1 cellular context compared by ENCODE assay signal in the genomic region with DNA sequence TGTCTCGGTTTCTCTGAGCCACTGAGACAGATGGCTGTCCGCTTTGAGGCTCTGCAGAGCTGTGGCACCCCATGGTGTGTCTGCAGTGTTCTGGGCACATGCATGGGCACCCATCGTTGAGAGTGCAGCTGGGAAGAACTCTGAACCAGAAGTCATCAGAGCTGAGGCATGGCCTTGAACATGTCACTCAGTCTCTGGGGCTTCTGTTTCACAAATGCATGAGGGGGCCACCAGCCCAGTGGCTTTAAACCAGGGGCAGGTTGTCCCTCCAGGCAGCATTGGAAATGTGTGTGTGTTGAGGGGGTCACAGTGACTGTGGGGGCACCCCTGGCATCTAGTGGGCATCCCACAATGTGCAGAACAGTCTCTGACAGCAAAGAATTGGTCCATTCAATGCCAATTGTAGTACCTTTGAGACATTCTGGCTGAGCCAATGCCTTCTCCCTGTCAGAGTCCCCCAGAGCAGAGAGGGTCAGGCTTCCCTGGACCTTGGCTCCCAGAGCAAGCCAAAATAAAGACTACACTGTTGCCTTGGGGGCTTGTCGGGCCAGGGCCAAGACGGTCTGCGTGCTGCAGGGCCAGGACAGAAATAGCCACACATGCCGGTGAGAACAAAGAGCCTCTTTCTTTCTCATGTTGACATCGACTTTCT.
TF ChIP-seq lines count a peak whose summit lies in the region.

No MANE protein-coding gene starts in this region.

TF ChIP-seq in HepG2, 621 proteins besides CTCF, POLR2A, EP300 and RAD21 (continued from another document and continues in another):
- TF ChIP-seq, protein P1, sequence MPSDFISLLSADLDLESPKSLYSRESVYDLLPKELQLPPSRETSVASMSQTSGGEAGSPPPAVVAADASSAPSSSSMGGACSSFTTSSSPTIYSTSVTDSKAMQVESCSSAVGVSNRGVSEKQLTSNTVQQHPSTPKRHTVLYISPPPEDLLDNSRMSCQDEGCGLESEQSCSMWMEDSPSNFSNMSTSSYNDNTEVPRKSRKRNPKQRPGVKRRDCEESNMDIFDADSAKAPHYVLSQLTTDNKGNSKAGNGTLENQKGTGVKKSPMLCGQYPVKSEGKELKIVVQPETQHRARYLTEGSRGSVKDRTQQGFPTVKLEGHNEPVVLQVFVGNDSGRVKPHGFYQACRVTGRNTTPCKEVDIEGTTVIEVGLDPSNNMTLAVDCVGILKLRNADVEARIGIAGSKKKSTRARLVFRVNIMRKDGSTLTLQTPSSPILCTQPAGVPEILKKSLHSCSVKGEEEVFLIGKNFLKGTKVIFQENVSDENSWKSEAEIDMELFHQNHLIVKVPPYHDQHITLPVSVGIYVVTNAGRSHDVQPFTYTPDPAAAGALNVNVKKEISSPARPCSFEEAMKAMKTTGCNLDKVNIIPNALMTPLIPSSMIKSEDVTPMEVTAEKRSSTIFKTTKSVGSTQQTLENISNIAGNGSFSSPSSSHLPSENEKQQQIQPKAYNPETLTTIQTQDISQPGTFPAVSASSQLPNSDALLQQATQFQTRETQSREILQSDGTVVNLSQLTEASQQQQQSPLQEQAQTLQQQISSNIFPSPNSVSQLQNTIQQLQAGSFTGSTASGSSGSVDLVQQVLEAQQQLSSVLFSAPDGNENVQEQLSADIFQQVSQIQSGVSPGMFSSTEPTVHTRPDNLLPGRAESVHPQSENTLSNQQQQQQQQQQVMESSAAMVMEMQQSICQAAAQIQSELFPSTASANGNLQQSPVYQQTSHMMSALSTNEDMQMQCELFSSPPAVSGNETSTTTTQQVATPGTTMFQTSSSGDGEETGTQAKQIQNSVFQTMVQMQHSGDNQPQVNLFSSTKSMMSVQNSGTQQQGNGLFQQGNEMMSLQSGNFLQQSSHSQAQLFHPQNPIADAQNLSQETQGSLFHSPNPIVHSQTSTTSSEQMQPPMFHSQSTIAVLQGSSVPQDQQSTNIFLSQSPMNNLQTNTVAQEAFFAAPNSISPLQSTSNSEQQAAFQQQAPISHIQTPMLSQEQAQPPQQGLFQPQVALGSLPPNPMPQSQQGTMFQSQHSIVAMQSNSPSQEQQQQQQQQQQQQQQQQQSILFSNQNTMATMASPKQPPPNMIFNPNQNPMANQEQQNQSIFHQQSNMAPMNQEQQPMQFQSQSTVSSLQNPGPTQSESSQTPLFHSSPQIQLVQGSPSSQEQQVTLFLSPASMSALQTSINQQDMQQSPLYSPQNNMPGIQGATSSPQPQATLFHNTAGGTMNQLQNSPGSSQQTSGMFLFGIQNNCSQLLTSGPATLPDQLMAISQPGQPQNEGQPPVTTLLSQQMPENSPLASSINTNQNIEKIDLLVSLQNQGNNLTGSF (CRISPR knock-in tag; IDR thresholded peaks at IDR 0.05): no peak
- TF ChIP-seq RNF2 (conservative IDR thresholded peaks at IDR 0.05; ENCODE audit: low read depth) (no peak), ZBTB38 (CRISPR knock-in tag; IDR thresholded peaks at IDR 0.05) (no peak), NFE2L2 (IDR thresholded peaks at IDR 0.05; ENCODE audit: low read length) (no peak), ZNF768 (CRISPR knock-in tag; IDR thresholded peaks at IDR 0.05) (no peak), HDAC2 (CRISPR knock-in tag; IDR thresholded peaks at IDR 0.05) (peak; percentile 51; the same call in 1 of the 2 replicates), HOXA7 (CRISPR knock-in tag; IDR thresholded peaks at IDR 0.05) (no peak), NFYB (CRISPR knock-in tag; IDR thresholded peaks at IDR 0.05) (no peak), PAWR (CRISPR knock-in tag; IDR thresholded peaks at IDR 0.05; ENCODE audit: borderline replicate concordance) (no peak), ATF7 (IDR thresholded peaks at IDR 0.05) (no peak), ATF7 (CRISPR knock-in tag; IDR thresholded peaks at IDR 0.05) (peak; percentile 75), ZFP37 (CRISPR knock-in tag; IDR thresholded peaks at IDR 0.05; ENCODE audit: borderline replicate concordance) (no peak), TCF7L2 (IDR thresholded peaks at IDR 0.05; ENCODE audit: low read depth, low read length) (no peak), ZNF780A (CRISPR knock-in tag; IDR thresholded peaks at IDR 0.05) (no peak), CREM (IDR thresholded peaks at IDR 0.05) (peak; percentile 43; the same call in 1 of the 2 replicates), CREM (CRISPR knock-in tag; IDR thresholded peaks at IDR 0.05) (no peak), POLR2AphosphoS2 (IDR thresholded peaks at IDR 0.05; ENCODE audit: low read depth, low read length) (no peak), ZNF83 (CRISPR knock-in tag; IDR thresholded peaks at IDR 0.05; ENCODE audit: borderline replicate concordance) (no peak), ZSCAN20 (CRISPR knock-in tag; IDR thresholded peaks at IDR 0.05; ENCODE audit: borderline replicate concordance) (no peak), SP5 (CRISPR knock-in tag; IDR thresholded peaks at IDR 0.05; ENCODE audit: borderline replicate concordance, low read depth) (no peak), JUN (CRISPR knock-in tag; IDR thresholded peaks at IDR 0.05) (no peak), ZBTB20 (CRISPR knock-in tag; IDR thresholded peaks at IDR 0.05; ENCODE audit: borderline replicate concordance, low read depth) (no peak), SOX13 (IDR thresholded peaks at IDR 0.05) (no peak), SOX13 (CRISPR knock-in tag; conservative IDR thresholded peaks at IDR 0.05 in 1 of 2, IDR thresholded peaks at IDR 0.05 in 1 of 2) (peak in 1 of 2 experiments; percentile 59; a peak in 2 of 4 replicates), FIP1L1 (IDR thresholded peaks at IDR 0.05; ENCODE audit: borderline replicate concordance, insufficient read depth, low read depth, low read length) (no peak), ZNF253 (CRISPR knock-in tag; IDR thresholded peaks at IDR 0.05; ENCODE audit: borderline replicate concordance) (0 out of 2 replicates have a peak, but pooled peaks have one; percentile 26), SNAI1 (CRISPR knock-in tag; IDR thresholded peaks at IDR 0.05; ENCODE audit: borderline replicate concordance) (no peak), ZNF629 (CRISPR knock-in tag; conservative IDR thresholded peaks at IDR 0.05) (peak; percentile 12; the same call in 1 of the 2 replicates), RFXAP (CRISPR knock-in tag; IDR thresholded peaks at IDR 0.05; ENCODE audit: borderline replicate concordance) (peak; percentile 64; the same call in 1 of the 2 replicates), TMF1 (CRISPR knock-in tag; IDR thresholded peaks at IDR 0.05; ENCODE audit: low read depth) (0 out of 2 replicates have a peak, but pooled peaks have one; percentile 35), SMC3 (IDR thresholded peaks at IDR 0.05; ENCODE audit: low read length) (no peak), ZNF3 (CRISPR knock-in tag; IDR thresholded peaks at IDR 0.05) (no peak), ERF (CRISPR knock-in tag; IDR thresholded peaks at IDR 0.05) (no peak)
- TF ChIP-seq, protein P2, sequence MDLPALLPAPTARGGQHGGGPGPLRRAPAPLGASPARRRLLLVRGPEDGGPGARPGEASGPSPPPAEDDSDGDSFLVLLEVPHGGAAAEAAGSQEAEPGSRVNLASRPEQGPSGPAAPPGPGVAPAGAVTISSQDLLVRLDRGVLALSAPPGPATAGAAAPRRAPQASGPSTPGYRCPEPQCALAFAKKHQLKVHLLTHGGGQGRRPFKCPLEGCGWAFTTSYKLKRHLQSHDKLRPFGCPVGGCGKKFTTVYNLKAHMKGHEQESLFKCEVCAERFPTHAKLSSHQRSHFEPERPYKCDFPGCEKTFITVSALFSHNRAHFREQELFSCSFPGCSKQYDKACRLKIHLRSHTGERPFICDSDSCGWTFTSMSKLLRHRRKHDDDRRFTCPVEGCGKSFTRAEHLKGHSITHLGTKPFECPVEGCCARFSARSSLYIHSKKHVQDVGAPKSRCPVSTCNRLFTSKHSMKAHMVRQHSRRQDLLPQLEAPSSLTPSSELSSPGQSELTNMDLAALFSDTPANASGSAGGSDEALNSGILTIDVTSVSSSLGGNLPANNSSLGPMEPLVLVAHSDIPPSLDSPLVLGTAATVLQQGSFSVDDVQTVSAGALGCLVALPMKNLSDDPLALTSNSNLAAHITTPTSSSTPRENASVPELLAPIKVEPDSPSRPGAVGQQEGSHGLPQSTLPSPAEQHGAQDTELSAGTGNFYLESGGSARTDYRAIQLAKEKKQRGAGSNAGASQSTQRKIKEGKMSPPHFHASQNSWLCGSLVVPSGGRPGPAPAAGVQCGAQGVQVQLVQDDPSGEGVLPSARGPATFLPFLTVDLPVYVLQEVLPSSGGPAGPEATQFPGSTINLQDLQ (CRISPR knock-in tag; IDR thresholded peaks at IDR 0.05): no peak
- TF ChIP-seq, protein P3, sequence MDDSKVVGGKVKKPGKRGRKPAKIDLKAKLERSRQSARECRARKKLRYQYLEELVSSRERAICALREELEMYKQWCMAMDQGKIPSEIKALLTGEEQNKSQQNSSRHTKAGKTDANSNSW (CRISPR knock-in tag; IDR thresholded peaks at IDR 0.05; ENCODE audit: borderline replicate concordance): 0 out of 2 replicates have a peak, but pooled peaks have one; percentile 50
- TF ChIP-seq, protein P4, sequence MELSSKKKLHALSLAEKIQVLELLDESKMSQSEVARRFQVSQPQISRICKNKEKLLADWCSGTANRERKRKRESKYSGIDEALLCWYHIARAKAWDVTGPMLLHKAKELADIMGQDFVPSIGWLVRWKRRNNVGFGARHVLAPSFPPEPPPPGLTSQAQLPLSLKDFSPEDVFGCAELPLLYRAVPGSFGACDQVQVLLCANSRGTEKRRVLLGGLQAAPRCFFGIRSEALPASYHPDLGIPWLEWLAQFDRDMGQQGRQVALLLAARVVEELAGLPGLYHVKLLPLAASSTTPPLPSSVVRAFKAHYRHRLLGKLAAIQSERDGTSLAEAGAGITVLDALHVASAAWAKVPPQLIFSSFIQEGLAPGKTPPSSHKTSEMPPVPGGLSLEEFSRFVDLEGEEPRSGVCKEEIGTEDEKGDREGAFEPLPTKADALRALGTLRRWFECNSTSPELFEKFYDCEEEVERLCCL (CRISPR knock-in tag; IDR thresholded peaks at IDR 0.05; ENCODE audit: borderline replicate concordance): no peak
- TF ChIP-seq, protein P5, sequence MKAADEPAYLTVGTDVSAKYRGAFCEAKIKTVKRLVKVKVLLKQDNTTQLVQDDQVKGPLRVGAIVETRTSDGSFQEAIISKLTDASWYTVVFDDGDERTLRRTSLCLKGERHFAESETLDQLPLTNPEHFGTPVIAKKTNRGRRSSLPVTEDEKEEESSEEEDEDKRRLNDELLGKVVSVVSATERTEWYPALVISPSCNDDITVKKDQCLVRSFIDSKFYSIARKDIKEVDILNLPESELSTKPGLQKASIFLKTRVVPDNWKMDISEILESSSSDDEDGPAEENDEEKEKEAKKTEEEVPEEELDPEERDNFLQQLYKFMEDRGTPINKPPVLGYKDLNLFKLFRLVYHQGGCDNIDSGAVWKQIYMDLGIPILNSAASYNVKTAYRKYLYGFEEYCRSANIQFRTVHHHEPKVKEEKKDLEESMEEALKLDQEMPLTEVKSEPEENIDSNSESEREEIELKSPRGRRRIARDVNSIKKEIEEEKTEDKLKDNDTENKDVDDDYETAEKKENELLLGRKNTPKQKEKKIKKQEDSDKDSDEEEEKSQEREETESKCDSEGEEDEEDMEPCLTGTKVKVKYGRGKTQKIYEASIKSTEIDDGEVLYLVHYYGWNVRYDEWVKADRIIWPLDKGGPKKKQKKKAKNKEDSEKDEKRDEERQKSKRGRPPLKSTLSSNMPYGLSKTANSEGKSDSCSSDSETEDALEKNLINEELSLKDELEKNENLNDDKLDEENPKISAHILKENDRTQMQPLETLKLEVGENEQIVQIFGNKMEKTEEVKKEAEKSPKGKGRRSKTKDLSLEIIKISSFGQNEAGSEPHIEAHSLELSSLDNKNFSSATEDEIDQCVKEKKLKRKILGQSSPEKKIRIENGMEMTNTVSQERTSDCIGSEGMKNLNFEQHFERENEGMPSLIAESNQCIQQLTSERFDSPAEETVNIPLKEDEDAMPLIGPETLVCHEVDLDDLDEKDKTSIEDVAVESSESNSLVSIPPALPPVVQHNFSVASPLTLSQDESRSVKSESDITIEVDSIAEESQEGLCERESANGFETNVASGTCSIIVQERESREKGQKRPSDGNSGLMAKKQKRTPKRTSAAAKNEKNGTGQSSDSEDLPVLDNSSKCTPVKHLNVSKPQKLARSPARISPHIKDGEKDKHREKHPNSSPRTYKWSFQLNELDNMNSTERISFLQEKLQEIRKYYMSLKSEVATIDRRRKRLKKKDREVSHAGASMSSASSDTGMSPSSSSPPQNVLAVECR (CRISPR knock-in tag; IDR thresholded peaks at IDR 0.05; ENCODE audit: borderline replicate concordance): peak; percentile 68; the same call in 1 of the 2 replicates
- TF ChIP-seq, protein P6, sequence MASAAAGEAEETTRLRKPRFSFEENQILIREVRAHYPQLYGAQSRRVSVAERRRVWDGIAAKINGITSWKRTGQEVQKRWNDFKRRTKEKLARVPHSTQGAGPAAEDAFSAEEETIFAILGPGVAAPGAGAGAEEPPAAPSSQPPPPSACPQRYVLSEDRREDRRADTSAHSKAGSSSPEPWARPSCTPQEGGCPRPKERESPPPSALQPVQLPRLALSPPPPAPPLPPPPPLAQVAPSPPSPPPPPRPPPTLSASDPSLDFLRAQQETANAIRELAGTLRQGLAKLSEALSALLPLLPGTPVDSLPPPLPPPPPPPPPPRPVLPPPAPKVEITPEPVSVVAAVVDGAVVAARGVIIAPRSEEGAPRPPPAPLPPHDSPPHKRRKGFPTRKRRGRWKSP (CRISPR knock-in tag; IDR thresholded peaks at IDR 0.05): no peak
- TF ChIP-seq, protein P7, sequence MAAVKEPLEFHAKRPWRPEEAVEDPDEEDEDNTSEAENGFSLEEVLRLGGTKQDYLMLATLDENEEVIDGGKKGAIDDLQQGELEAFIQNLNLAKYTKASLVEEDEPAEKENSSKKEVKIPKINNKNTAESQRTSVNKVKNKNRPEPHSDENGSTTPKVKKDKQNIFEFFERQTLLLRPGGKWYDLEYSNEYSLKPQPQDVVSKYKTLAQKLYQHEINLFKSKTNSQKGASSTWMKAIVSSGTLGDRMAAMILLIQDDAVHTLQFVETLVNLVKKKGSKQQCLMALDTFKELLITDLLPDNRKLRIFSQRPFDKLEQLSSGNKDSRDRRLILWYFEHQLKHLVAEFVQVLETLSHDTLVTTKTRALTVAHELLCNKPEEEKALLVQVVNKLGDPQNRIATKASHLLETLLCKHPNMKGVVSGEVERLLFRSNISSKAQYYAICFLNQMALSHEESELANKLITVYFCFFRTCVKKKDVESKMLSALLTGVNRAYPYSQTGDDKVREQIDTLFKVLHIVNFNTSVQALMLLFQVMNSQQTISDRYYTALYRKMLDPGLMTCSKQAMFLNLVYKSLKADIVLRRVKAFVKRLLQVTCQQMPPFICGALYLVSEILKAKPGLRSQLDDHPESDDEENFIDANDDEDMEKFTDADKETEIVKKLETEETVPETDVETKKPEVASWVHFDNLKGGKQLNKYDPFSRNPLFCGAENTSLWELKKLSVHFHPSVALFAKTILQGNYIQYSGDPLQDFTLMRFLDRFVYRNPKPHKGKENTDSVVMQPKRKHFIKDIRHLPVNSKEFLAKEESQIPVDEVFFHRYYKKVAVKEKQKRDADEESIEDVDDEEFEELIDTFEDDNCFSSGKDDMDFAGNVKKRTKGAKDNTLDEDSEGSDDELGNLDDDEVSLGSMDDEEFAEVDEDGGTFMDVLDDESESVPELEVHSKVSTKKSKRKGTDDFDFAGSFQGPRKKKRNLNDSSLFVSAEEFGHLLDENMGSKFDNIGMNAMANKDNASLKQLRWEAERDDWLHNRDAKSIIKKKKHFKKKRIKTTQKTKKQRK (IDR thresholded peaks at IDR 0.05; ENCODE audit: low read length): no peak
- TF ChIP-seq, protein P8, sequence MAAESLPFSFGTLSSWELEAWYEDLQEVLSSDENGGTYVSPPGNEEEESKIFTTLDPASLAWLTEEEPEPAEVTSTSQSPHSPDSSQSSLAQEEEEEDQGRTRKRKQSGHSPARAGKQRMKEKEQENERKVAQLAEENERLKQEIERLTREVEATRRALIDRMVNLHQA (CRISPR knock-in tag; IDR thresholded peaks at IDR 0.05): no peak
- TF ChIP-seq, protein P9, sequence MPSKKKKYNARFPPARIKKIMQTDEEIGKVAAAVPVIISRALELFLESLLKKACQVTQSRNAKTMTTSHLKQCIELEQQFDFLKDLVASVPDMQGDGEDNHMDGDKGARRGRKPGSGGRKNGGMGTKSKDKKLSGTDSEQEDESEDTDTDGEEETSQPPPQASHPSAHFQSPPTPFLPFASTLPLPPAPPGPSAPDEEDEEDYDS (CRISPR knock-in tag; IDR thresholded peaks at IDR 0.05): 0 out of 2 replicates have a peak, but pooled peaks have one; percentile 21
